In the genomic region with DNA sequence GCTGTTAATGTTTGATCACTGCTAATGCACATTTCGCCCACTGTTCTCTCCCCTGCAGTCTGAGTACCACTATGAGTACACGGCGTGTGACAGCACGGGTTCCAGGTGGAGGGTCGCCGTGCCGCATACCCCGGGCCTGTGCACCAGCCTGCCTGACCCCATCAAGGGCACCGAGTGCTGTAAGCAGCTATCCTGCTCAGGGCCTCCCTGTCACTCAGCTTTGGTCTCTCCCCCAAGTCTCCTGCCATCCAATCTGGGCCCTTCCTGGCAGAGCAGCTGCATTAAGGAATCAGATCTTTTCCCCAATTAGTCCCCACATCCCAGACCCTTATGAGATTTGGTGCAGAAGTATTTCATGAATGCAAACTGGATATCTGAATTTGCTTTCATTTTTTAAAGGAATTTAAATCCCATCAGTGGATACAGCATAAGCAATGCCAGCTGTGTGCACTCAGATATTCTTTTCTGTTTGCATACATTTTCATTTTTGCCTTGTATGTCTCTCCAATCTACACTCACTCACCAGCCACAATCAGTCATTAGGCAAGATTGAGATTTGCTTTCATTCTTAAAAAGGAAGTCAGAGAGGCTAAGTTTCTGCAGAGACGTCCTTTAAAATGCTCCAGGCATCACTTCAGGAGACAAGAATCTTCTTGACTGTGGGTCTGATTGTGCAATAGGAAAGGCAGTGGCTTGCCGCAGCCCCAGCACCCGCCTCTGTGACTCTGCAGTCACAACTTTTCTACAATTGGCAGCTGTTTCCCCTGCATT, we compare ENCODE assay signal across 9 cellular contexts. TPM values are rescaled to one million over a fixed set of nuclear protein-coding genes. Genes with fewer than 3 reads are reported as not detected.
DNase-seq lines count a peak whose midpoint lies in the region; ATAC-seq, FAIRE-seq and TF ChIP-seq lines count a peak whose summit lies in the region.
"Had no signal": no experiment of that assay in that cellular context is flagged by ENCODE, and none has a peak within 500 bp of the region (broad histone marks: within the 10 kb centered on the region; RNA-seq: fewer than 3 reads in every experiment).

No MANE protein-coding gene starts in this region.

- H3K27me3 Mint-ChIP-seq in stimulated activated naive B cell treated with anti-CD40 and anti-IgM and Interleukin-4, amounts not matched to agents 10 μg/mL and 1 μg/mL and 100 μg/mL, for 72 hours, result peaks cover 6 to 8% of the 10 kb centered on the region in 2 donors

- TF ChIP-seq CTCF in kidney (IDR thresholded peaks at IDR 0.05; ENCODE audit: borderline replicate concordance, extremely low read depth, insufficient read depth), result no peak

- intact Hi-C loops in kidney (cut with DNase I), result no loop called here

- H3K4me3 ChIP-seq in kidney (ENCODE audit: low read length in 2 of 2), result peak overlapping the region in 1 of 2 donors; percentile 11

- H3K9ac ChIP-seq in kidney (ENCODE audit: low read length in 2 of 2), result no peak overlapping the region

- FAIRE-seq in kidney (lab: Jason Lieb, UNC), result no peak

- H3K4me1 Mint-ChIP-seq in stimulated activated naive B cell treated with anti-CD40 and anti-IgM and Interleukin-4, amounts not matched to agents 10 μg/mL and 1 μg/mL and 100 μg/mL, for 72 hours, result peaks cover 8 to 10% of the 10 kb centered on the region in 2 donors

- H3K4me3 Mint-ChIP-seq in stimulated activated naive B cell treated with anti-CD40 and anti-IgM and Interleukin-4, amounts not matched to agents 10 μg/mL and 1 μg/mL and 100 μg/mL, for 72 hours, result no peak overlapping the region
- H3K4me3 Mint-ChIP-seq: neural crest cell had no signal

- peak overlapping the region in 1 of 2 donors; percentile 15 for H3K27ac ChIP-seq in kidney (ENCODE audit: low read depth in 2 of 2, low read length in 2 of 2)

- no peak overlapping the region for H3K27ac Mint-ChIP-seq in stimulated activated naive B cell treated with anti-CD40 and anti-IgM and Interleukin-4, amounts not matched to agents 10 μg/mL and 1 μg/mL and 100 μg/mL, for 72 hours

- no peaks in the 10 kb centered on the region for H3K9me3 Mint-ChIP-seq in stimulated activated naive B cell treated with anti-CD40 and anti-IgM and Interleukin-4, amounts not matched to agents 10 μg/mL and 1 μg/mL and 100 μg/mL, for 72 hours
- H3K9me3 Mint-ChIP-seq: neural crest cell had no signal

- ATAC-seq in GM21717 (IDR thresholded peaks at IDR 0.05; ENCODE audit: unreplicated experiment) (peak; percentile 78), GM21723 (IDR thresholded peaks at IDR 0.05; ENCODE audit: unreplicated experiment) (no peak), HG02588 (IDR thresholded peaks at IDR 0.05; ENCODE audit: unreplicated experiment) (no peak)
- peak; percentile 25 for ATAC-seq in stimulated activated naive B cell treated with anti-CD40 and anti-IgM and Interleukin-4, amounts not matched to agents 10 μg/mL and 1 μg/mL and 100 μg/mL, for 72 hours (replicated peaks)

- H3K36me3 ChIP-seq in kidney (ENCODE audit: control insufficient read depth in 1 of 2, insufficient read depth in 2 of 2, low read length in 2 of 2), result no peaks in the 10 kb centered on the region

- no peaks in the 10 kb centered on the region for H3K36me3 Mint-ChIP-seq in stimulated activated naive B cell treated with anti-CD40 and anti-IgM and Interleukin-4, amounts not matched to agents 10 μg/mL and 1 μg/mL and 100 μg/mL, for 72 hours

- H3K4me1 ChIP-seq in kidney (ENCODE audit: control insufficient read depth in 1 of 2, insufficient read depth in 1 of 2, low read depth in 1 of 2, low read length in 2 of 2), result peaks cover 4 to 9% of the 10 kb centered on the region in 2 donors

- DNase-seq in ELF-1 (ENCODE audit: low read depth, low spot score) (peak; percentile 31), MV-4-11 (lab: John Stamatoyannopoulos, UW) (peak; percentile 99), amniotic stem cell (lab: John Stamatoyannopoulos, UW) (peak; percentile 74), kidney (peak; percentile 77)
- DNase-seq in stimulated activated naive B cell treated with anti-CD40 and anti-IgM and Interleukin-4, amounts not matched to agents 10 μg/mL and 1 μg/mL and 100 μg/mL, for 72 hours, result no peak

- H3K9me3 ChIP-seq in kidney (ENCODE audit: control insufficient read depth in 1 of 2, low read length in 2 of 2), result no peaks in the 10 kb centered on the region

RNA-seq across cellular contexts. Expression of a gene that starts 48.1 kb away (rescaled TPM):
- total RNA-seq in kidney, result 1.3 TPM
- polyA plus RNA-seq in kidney (ENCODE audit: insufficient read depth, low read depth, low replicate concordance), result 0.28 TPM

RNA-seq across cellular contexts. Expression of a gene that starts 51.7 kb away (rescaled TPM):
- 181 TPM for total RNA-seq in kidney
- polyA plus RNA-seq in kidney (ENCODE audit: insufficient read depth, low read depth, low replicate concordance), result 114 TPM

Comparison
In these comparisons a context has a peak if more than half of its experiments do, and no peak if none do; other contexts are left out.
1. ATAC-seq: peak in GM21717 (single experiment) and stimulated activated naive B cell treated with anti-CD40 and anti-IgM and Interleukin-4, amounts not matched to agents 10 μg/mL and 1 μg/mL and 100 μg/mL, for 72 hours (2 of 2); none in GM21723 (single experiment) and HG02588 (single experiment).